Comparison of ENCODE assay signal across 1 cellular context in the genomic region with DNA sequence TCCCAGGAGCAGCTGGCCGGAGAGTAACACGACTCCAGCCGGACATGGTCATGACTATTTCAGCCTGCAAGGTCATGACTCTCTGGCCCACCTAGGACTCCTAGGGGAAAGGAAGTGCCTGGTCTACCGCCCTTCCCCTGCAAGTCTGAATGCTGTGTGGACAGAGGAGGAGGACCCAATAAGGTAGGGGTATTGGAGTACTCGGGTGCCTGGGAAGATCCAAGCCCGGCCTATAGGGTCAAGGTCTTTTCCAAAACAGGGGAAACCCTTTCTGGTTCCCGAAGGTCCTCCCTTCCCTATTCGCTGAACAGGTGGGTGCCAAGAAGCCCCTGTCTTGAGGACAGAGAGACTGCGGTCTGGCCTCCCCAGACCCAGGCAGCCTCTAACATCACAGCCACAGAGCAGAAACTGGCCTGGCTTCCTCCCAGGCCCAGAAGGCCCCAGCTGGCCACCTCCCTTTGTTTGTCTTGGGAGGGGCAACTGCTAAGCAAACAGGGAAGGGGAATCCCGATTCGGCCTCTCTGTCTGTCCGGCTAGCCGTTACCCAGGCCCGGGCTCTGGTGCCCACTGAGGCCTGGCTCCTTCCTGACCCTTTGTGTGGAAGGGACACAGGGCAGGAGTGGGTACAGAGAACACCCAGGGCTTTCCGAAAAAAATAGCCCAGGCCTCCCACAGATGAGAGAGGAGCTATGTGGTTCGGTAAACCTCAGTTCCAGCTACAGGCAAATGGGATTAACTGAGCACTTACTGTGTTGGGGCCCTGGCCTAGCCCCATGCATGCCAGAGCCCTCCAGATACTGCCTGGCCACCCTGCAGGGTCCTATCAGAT.
TF ChIP-seq lines count a peak whose summit lies in the region.

No MANE protein-coding gene starts in this region.

TF ChIP-seq in H1, 55 proteins besides CTCF, POLR2A, EP300 and RAD21:
- no peak for TF ChIP-seq RXRA (IDR thresholded peaks at IDR 0.05; ENCODE audit: insufficient read depth, low read depth, low read length)
- no peak for TF ChIP-seq TAF7 (optimal IDR thresholded peaks at IDR 0.05; ENCODE audit: borderline replicate concordance, low read depth, low read length)
- TF ChIP-seq ATF3 (IDR thresholded peaks at IDR 0.05; ENCODE audit: insufficient read depth, low read depth, low read length) = no peak
- no peak for TF ChIP-seq HDAC2 (IDR thresholded peaks at IDR 0.05; ENCODE audit: borderline replicate concordance in 1 of 2, low read depth in 2 of 2, low read length in 2 of 2)
- no peak for TF ChIP-seq BCL11A (IDR thresholded peaks at IDR 0.05; ENCODE audit: low read depth in 2 of 2, low read length in 2 of 2)
- no peak for TF ChIP-seq NRF1 (IDR thresholded peaks at IDR 0.05; ENCODE audit: low read depth, low read length)
- TF ChIP-seq POU5F1 (IDR thresholded peaks at IDR 0.05; ENCODE audit: low read depth, low read length) = no peak
- TF ChIP-seq TAF1 (IDR thresholded peaks at IDR 0.05; ENCODE audit: low read depth, low read length) = no peak
- no peak for TF ChIP-seq SRF (IDR thresholded peaks at IDR 0.05; ENCODE audit: low read depth, low read length)
- TF ChIP-seq EZH2 (IDR thresholded peaks at IDR 0.05; ENCODE audit: low read depth, low read length, severe bottlenecking) = no peak
- TF ChIP-seq CREB1 (IDR thresholded peaks at IDR 0.05) = no peak
- no peak for TF ChIP-seq MAFK (IDR thresholded peaks at IDR 0.05; ENCODE audit: low read depth, low read length)
- no peak for TF ChIP-seq PHF8 (conservative IDR thresholded peaks at IDR 0.05; ENCODE audit: low read depth, low read length)
